ENCODE assay signal across 12 cellular contexts in genomic region chr6:30816791-30817739, GRCh38.
DNase-seq lines count a peak whose midpoint lies in the region; ATAC-seq and TF ChIP-seq lines count a peak whose summit lies in the region.
"Had no signal": no experiment of that assay in that cellular context is flagged by ENCODE, and none has a peak within 500 bp of the region (broad histone marks: within the 10 kb centered on the region; RNA-seq: fewer than 3 reads in every experiment).

No MANE protein-coding gene starts in this region.

- DNase-seq in activated T-cell treated with anti-CD3 and anti-CD28 coated beads, Interleukin-2, amount 50 U/mL, for 4 hours: no peak
- DNase-seq in activated T-cell treated with anti-CD3 and anti-CD28 coated beads for 4 hours: no peak
- no peak for DNase-seq in HFFc6
- peak; percentile 36 for DNase-seq in activated naive CD4-positive, alpha-beta T cell treated with anti-CD3 and anti-CD28 coated beads, Interleukin-2, amount 50 U/mL, for 16 hours
- DNase-seq in stimulated activated CD8-positive, alpha-beta memory T cell treated with anti-CD3 and anti-CD28 coated beads, Interleukin-4, amount 100 ng/mL, for 48 hours: peak; percentile 47
- no peak for DNase-seq in uterus
- no peak for DNase-seq in mucosa of gallbladder (ENCODE audit: low spot score)
- no peak for DNase-seq in ecto neural progenitor cell (ENCODE audit: low spot score)
- DNase-seq: activated gamma-delta T cell; effector CD8-positive, alpha-beta T cell; NCI-H748 treated with DMSO at 0.1 percent for 48 hours; stimulated activated CD4-positive, alpha-beta T cell treated with anti-CD3 and anti-CD28 coated beads, Interleukin-4, amount 100 ng/mL, for 1 hour had no signal

- H3K4me1 Mint-ChIP-seq in activated T-cell treated with anti-CD3 and anti-CD28 coated beads, Interleukin-2, amount 50 U/mL, for 4 hours (ENCODE audit: low read depth): peaks cover 90% of the 10 kb centered on the region
- H3K4me1 Mint-ChIP-seq in HFFc6 (ENCODE audit: low read depth): peaks cover 73% of the 10 kb centered on the region

- H3K9me3 Mint-ChIP-seq in activated T-cell treated with anti-CD3 and anti-CD28 coated beads, Interleukin-2, amount 50 U/mL, for 4 hours: peaks cover 4% of the 10 kb centered on the region
- no peaks in the 10 kb centered on the region for H3K9me3 Mint-ChIP-seq in HFFc6

- TF ChIP-seq CTCF in HFFc6 (IDR thresholded peaks at IDR 0.05): no peak
- TF ChIP-seq CTCF in uterus (IDR thresholded peaks at IDR 0.05): no peak

- no peaks in the 10 kb centered on the region for H3K27me3 Mint-ChIP-seq in activated T-cell treated with anti-CD3 and anti-CD28 coated beads, Interleukin-2, amount 50 U/mL, for 4 hours (ENCODE audit: low read depth)
- H3K27me3 Mint-ChIP-seq in HFFc6 (ENCODE audit: insufficient read depth): no peaks in the 10 kb centered on the region

- H3K27me3 ChIP-seq in uterus: no peaks in the 10 kb centered on the region

- intact Hi-C loops in uterus (cut with DNase I; ENCODE audit: low total_unique reads): no loop called here

- H3K27ac Mint-ChIP-seq in HFFc6: peak overlapping the region; percentile 88; the same call in 1 of the 2 replicates

- TF ChIP-seq POLR2A in uterus (IDR thresholded peaks at IDR 0.05): no peak

- H3K4me1 ChIP-seq in uterus: peaks cover 0 to 6% of the 10 kb centered on the region in 2 donors

- H3K27ac ChIP-seq in uterus: no peak overlapping the region

- H3K36me3 ChIP-seq in uterus: no peaks in the 10 kb centered on the region

- ATAC-seq in activated T-cell treated with anti-CD3 and anti-CD28 coated beads, Interleukin-2, amount 50 U/mL, for 4 hours: peak; percentile 65 to 72

- H3K9me3 ChIP-seq in uterus: no peaks in the 10 kb centered on the region

- H3K4me3 ChIP-seq in uterus: no peak overlapping the region

- peaks cover 18% of the 10 kb centered on the region for H3K36me3 Mint-ChIP-seq in activated T-cell treated with anti-CD3 and anti-CD28 coated beads, Interleukin-2, amount 50 U/mL, for 4 hours (ENCODE audit: insufficient read depth)
- H3K36me3 Mint-ChIP-seq in HFFc6 (ENCODE audit: low read depth): 0 out of 2 replicates have a peak, but pooled peaks cover 5% of the 10 kb centered on the region

- peak overlapping the region; percentile 35 for H3K4me3 Mint-ChIP-seq in activated T-cell treated with anti-CD3 and anti-CD28 coated beads, Interleukin-2, amount 50 U/mL, for 4 hours
- no peak overlapping the region for H3K4me3 Mint-ChIP-seq in HFFc6

Comparison
In these comparisons a context has a peak if more than half of its experiments do, and no peak if none do; other contexts are left out.
1. DNase-seq: peak in activated naive CD4-positive, alpha-beta T cell treated with anti-CD3 and anti-CD28 coated beads, Interleukin-2, amount 50 U/mL, for 16 hours (single experiment) and stimulated activated CD8-positive, alpha-beta memory T cell treated with anti-CD3 and anti-CD28 coated beads, Interleukin-4, amount 100 ng/mL, for 48 hours (single experiment); none in activated T-cell treated with anti-CD3 and anti-CD28 coated beads, Interleukin-2, amount 50 U/mL, for 4 hours (single experiment), activated T-cell treated with anti-CD3 and anti-CD28 coated beads for 4 hours (single experiment), HFFc6 (single experiment), uterus (0 of 2), mucosa of gallbladder (single experiment) and ecto neural progenitor cell (single experiment).